Comparison of ENCODE assay signal across 21 cellular contexts in the genomic region with DNA sequence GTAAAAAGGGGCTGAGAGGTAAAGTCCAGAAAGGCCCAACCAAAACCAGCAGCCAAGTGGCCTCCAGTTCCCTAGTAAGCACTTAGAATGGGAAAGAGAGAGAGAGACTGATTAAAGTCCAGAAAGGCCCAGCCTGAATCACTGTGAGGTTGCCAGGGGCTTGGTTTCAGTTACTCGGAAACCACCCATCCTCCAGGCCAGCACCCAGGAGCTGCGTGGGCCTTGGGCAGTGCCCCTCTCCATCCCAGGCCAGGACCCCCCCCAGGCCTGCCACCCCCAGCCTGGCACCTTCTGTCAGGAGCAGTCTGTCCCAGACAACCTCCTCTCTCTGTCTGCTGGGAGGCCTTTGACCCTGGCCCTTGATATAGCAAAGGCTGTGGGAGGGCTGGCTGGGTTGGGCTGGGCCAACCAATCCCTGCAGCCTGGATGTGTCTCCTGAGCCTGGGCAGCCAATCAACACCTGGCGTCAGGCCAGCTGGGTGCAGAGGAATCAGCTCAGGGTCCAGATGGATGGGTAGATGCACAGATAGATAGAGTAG. TPM values are rescaled to one million over a fixed set of nuclear protein-coding genes. Genes with fewer than 3 reads are reported as not detected.
DNase-seq lines count a peak whose midpoint lies in the region; ATAC-seq and TF ChIP-seq lines count a peak whose summit lies in the region.
"Had no signal": no experiment of that assay in that cellular context is flagged by ENCODE, and none has a peak within 500 bp of the region (broad histone marks: within the 10 kb centered on the region; RNA-seq: fewer than 3 reads in every experiment).

A gene with protein sequence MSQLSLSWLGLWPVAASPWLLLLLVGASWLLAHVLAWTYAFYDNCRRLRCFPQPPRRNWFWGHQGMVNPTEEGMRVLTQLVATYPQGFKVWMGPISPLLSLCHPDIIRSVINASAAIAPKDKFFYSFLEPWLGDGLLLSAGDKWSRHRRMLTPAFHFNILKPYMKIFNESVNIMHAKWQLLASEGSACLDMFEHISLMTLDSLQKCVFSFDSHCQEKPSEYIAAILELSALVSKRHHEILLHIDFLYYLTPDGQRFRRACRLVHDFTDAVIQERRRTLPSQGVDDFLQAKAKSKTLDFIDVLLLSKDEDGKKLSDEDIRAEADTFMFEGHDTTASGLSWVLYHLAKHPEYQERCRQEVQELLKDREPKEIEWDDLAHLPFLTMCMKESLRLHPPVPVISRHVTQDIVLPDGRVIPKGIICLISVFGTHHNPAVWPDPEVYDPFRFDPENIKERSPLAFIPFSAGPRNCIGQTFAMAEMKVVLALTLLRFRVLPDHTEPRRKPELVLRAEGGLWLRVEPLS (minus strand): TSS at position 337 of the 539 bp plus-strand sequence. CDS start 463 bp downstream, outside the sequence.

- intact Hi-C loops in right lobe of liver (cut with DNase I), result no loop called here
- intact Hi-C loops in upper lobe of right lung (cut with DNase I), result no loop called here

- TF ChIP-seq CTCF in right lobe of liver (IDR thresholded peaks at IDR 0.05) (no peak), upper lobe of right lung (IDR thresholded peaks at IDR 0.05) (no peak)

- H3K27ac ChIP-seq in right lobe of liver (peak within 1 kb of the TSS; percentile 38 to 89 (median 78)), upper lobe of right lung (no peak within 1 kb of the TSS)
- H3K27ac ChIP-seq: C4-2B, GM23248, SJCRH30 had no signal

- peak within 1 kb of the TSS; percentile 20 for H3K27ac Mint-ChIP-seq in activated naive CD4-positive, alpha-beta T cell treated with anti-CD3 and anti-CD28 coated beads, Interleukin-2, amount 50 U/mL, for 24 hours
- no peak within 1 kb of the TSS for H3K27ac Mint-ChIP-seq in activated naive CD4-positive, alpha-beta T cell treated with anti-CD3 and anti-CD28 coated beads, Interleukin-2, amount 10 ng/mL, durations not matched to agents 7 days and 5 days
- H3K27ac Mint-ChIP-seq in activated CD8-positive, alpha-beta T cell treated with anti-CD3 and anti-CD28 coated beads, Interleukin-2, amount 10 ng/mL, durations not matched to agents 7 days and 5 days, result no peak within 1 kb of the TSS

- no peaks in the 10 kb centered on the region for H3K36me3 Mint-ChIP-seq in activated naive CD4-positive, alpha-beta T cell treated with anti-CD3 and anti-CD28 coated beads, Interleukin-2, amount 50 U/mL, for 24 hours
- no peaks in the 10 kb centered on the region for H3K36me3 Mint-ChIP-seq in activated naive CD4-positive, alpha-beta T cell treated with anti-CD3 and anti-CD28 coated beads, Interleukin-2, amount 10 ng/mL, durations not matched to agents 7 days and 5 days
- no peaks in the 10 kb centered on the region for H3K36me3 Mint-ChIP-seq in activated CD8-positive, alpha-beta T cell treated with anti-CD3 and anti-CD28 coated beads, Interleukin-2, amount 10 ng/mL, durations not matched to agents 7 days and 5 days (ENCODE audit: low read depth)

- peaks cover 20% of the 10 kb centered on the region for H3K27me3 Mint-ChIP-seq in activated naive CD4-positive, alpha-beta T cell treated with anti-CD3 and anti-CD28 coated beads, Interleukin-2, amount 50 U/mL, for 24 hours
- peaks cover 49% of the 10 kb centered on the region for H3K27me3 Mint-ChIP-seq in activated naive CD4-positive, alpha-beta T cell treated with anti-CD3 and anti-CD28 coated beads, Interleukin-2, amount 10 ng/mL, durations not matched to agents 7 days and 5 days
- peaks cover 20% of the 10 kb centered on the region for H3K27me3 Mint-ChIP-seq in activated CD8-positive, alpha-beta T cell treated with anti-CD3 and anti-CD28 coated beads, Interleukin-2, amount 10 ng/mL, durations not matched to agents 7 days and 5 days (ENCODE audit: low read depth)

- no peak for DNase-seq in activated naive CD4-positive, alpha-beta T cell treated with anti-CD3 and anti-CD28 coated beads, Interleukin-2, amount 10 ng/mL, durations not matched to agents 7 days and 5 days
- peak; percentile 12 for DNase-seq in cerebellum (ENCODE audit: low spot score)
- DNase-seq in right lobe of liver, result peak; percentile 89 to 97 (median 95)
- DNase-seq in upper lobe of right lung, result no peak
- DNase-seq in DMS53 treated with DMSO at 0.1 percent for 48 hours (lab: John Stamatoyannopoulos, UW; ENCODE audit: unreplicated experiment), result no peak
- DNase-seq in activated CD8-positive, alpha-beta T cell treated with anti-CD3 and anti-CD28 coated beads, Interleukin-2, amount 10 ng/mL, durations not matched to agents 7 days and 5 days, result no peak
- DNase-seq: AML-193, GM23248, NCI-H1105 treated with DMSO at 0.1 percent for 48 hours, NCI-H1694 treated with DMSO at 0.1 percent for 48 hours, NCI-H2227 treated with DMSO at 0.1 percent for 48 hours, NCI-H510A treated with DMSO at 0.1 percent for 48 hours, NCI-H774, PC-3, SJCRH30 had no signal

- H3K9me3 Mint-ChIP-seq in activated naive CD4-positive, alpha-beta T cell treated with anti-CD3 and anti-CD28 coated beads, Interleukin-2, amount 50 U/mL, for 24 hours, result no peaks in the 10 kb centered on the region
- no peaks in the 10 kb centered on the region for H3K9me3 Mint-ChIP-seq in activated naive CD4-positive, alpha-beta T cell treated with anti-CD3 and anti-CD28 coated beads, Interleukin-2, amount 10 ng/mL, durations not matched to agents 7 days and 5 days
- no peaks in the 10 kb centered on the region for H3K9me3 Mint-ChIP-seq in activated CD8-positive, alpha-beta T cell treated with anti-CD3 and anti-CD28 coated beads, Interleukin-2, amount 10 ng/mL, durations not matched to agents 7 days and 5 days (ENCODE audit: insufficient read depth)

- H3K4me3 ChIP-seq in right lobe of liver, result peak within 1 kb of the TSS; percentile 37 to 56 (median 54)
- H3K4me3 ChIP-seq in upper lobe of right lung, result no peak within 1 kb of the TSS
- H3K4me3 ChIP-seq: GM12878, GM23248, HAP-1, SJCRH30 had no signal

- H3K36me3 ChIP-seq in right lobe of liver (no peaks in the 10 kb centered on the region), upper lobe of right lung (no peaks in the 10 kb centered on the region)
- H3K36me3 ChIP-seq: HAP-1, SJCRH30 had no signal

- TF ChIP-seq POLR2A in right lobe of liver (IDR thresholded peaks at IDR 0.05), result peak; percentile 87

- CTCF ChIA-PET in activated naive CD4-positive, alpha-beta T cell treated with anti-CD3 and anti-CD28 coated beads, Interleukin-2, amount 10 ng/mL, durations not matched to agents 7 days and 5 days (lab: Charles Lee), result no interaction called here
- CTCF ChIA-PET in activated CD8-positive, alpha-beta T cell treated with anti-CD3 and anti-CD28 coated beads, Interleukin-2, amount 10 ng/mL, durations not matched to agents 7 days and 5 days (lab: Charles Lee), result no interaction called here

- H3K4me1 ChIP-seq in right lobe of liver (peaks cover 0 to 19% (median 3%) of the 10 kb centered on the region in 4 donors), upper lobe of right lung (no peaks in the 10 kb centered on the region)
- H3K4me1 ChIP-seq: HAP-1, SJCRH30 had no signal

- ATAC-seq in right lobe of liver (peak; percentile 96 to 98 (median 96)), upper lobe of right lung (peak; percentile 27), HG03159 (IDR thresholded peaks at IDR 0.05; ENCODE audit: unreplicated experiment) (no peak)
- no peak for ATAC-seq in activated CD8-positive, alpha-beta T cell treated with anti-CD3 and anti-CD28 coated beads, Interleukin-2, amount 10 ng/mL, durations not matched to agents 7 days and 5 days
- ATAC-seq: GM12878, PC-3 had no signal

- no peaks in the 10 kb centered on the region for H3K27me3 ChIP-seq in right lobe of liver
- peaks cover 4% of the 10 kb centered on the region for H3K27me3 ChIP-seq in upper lobe of right lung
- H3K27me3 ChIP-seq: SJCRH30 had no signal

- H3K4me3 Mint-ChIP-seq in activated naive CD4-positive, alpha-beta T cell treated with anti-CD3 and anti-CD28 coated beads, Interleukin-2, amount 50 U/mL, for 24 hours, result no peak within 1 kb of the TSS
- no peak within 1 kb of the TSS for H3K4me3 Mint-ChIP-seq in activated naive CD4-positive, alpha-beta T cell treated with anti-CD3 and anti-CD28 coated beads, Interleukin-2, amount 10 ng/mL, durations not matched to agents 7 days and 5 days
- no peak within 1 kb of the TSS for H3K4me3 Mint-ChIP-seq in activated CD8-positive, alpha-beta T cell treated with anti-CD3 and anti-CD28 coated beads, Interleukin-2, amount 10 ng/mL, durations not matched to agents 7 days and 5 days

- H3K9me3 ChIP-seq in right lobe of liver (no peaks in the 10 kb centered on the region), upper lobe of right lung (no peaks in the 10 kb centered on the region)
- H3K9me3 ChIP-seq: HAP-1, SJCRH30 had no signal

- POLR2A ChIA-PET in activated CD8-positive, alpha-beta T cell treated with anti-CD3 and anti-CD28 coated beads, Interleukin-2, amount 10 ng/mL, durations not matched to agents 7 days and 5 days (lab: Charles Lee), result no interaction called here

- 40% methylated on average over 2 of the region's 3 CpGs for WGBS in right lobe of liver (ENCODE audit: insufficient coverage, low coverage, low lambda C conversion rate, missing lambda C conversion rate)

- H3K4me1 Mint-ChIP-seq in activated naive CD4-positive, alpha-beta T cell treated with anti-CD3 and anti-CD28 coated beads, Interleukin-2, amount 50 U/mL, for 24 hours, result peaks cover 9% of the 10 kb centered on the region
- peaks cover 6% of the 10 kb centered on the region for H3K4me1 Mint-ChIP-seq in activated naive CD4-positive, alpha-beta T cell treated with anti-CD3 and anti-CD28 coated beads, Interleukin-2, amount 10 ng/mL, durations not matched to agents 7 days and 5 days
- H3K4me1 Mint-ChIP-seq in activated CD8-positive, alpha-beta T cell treated with anti-CD3 and anti-CD28 coated beads, Interleukin-2, amount 10 ng/mL, durations not matched to agents 7 days and 5 days (ENCODE audit: low read depth), result peaks cover 9% of the 10 kb centered on the region

RNA-seq across cellular contexts. Expression of the gene that starts here (rescaled TPM):
- not detected for total RNA-seq in cerebellum
- 100 to 1,000 TPM; 151 to 228 (median 173) TPM for total RNA-seq in right lobe of liver
- total RNA-seq in upper lobe of right lung, result not detected
- not detected for total RNA-seq in activated CD8-positive, alpha-beta T cell treated with anti-CD3 and anti-CD28 coated beads, Interleukin-2, amount 10 ng/mL, durations not matched to agents 7 days and 5 days
- total RNA-seq: Daoy, GM23248, PC-3, SJCRH30 had no signal

Comparison
In these comparisons a context has a peak if more than half of its experiments do, and no peak if none do; other contexts are left out.
1. RNA of the gene that starts here (total RNA-seq): 151 to 228 TPM in right lobe of liver; not detected in upper lobe of right lung (single experiment), not detected in cerebellum (single experiment) and not detected in activated CD8-positive, alpha-beta T cell treated with anti-CD3 and anti-CD28 coated beads, Interleukin-2, amount 10 ng/mL, durations not matched to agents 7 days and 5 days; every median in the first group is over 100 times any median in the second.
2. Peak in DNase-seq in cerebellum; RNA of the gene not detected or under 1 TPM.
3. Peak in ATAC-seq in upper lobe of right lung; RNA of the gene not detected or under 1 TPM.
4. DNase-seq: peak in right lobe of liver (3 of 3); none in activated naive CD4-positive, alpha-beta T cell treated with anti-CD3 and anti-CD28 coated beads, Interleukin-2, amount 10 ng/mL, durations not matched to agents 7 days and 5 days (single experiment), upper lobe of right lung (single experiment), DMS53 treated with DMSO at 0.1 percent for 48 hours (single experiment) and activated CD8-positive, alpha-beta T cell treated with anti-CD3 and anti-CD28 coated beads, Interleukin-2, amount 10 ng/mL, durations not matched to agents 7 days and 5 days (single experiment).
5. ATAC-seq: peak in right lobe of liver (4 of 4); none in HG03159 (single experiment) and activated CD8-positive, alpha-beta T cell treated with anti-CD3 and anti-CD28 coated beads, Interleukin-2, amount 10 ng/mL, durations not matched to agents 7 days and 5 days (single experiment).